1 cellular context compared by ENCODE assay signal in the genomic region with DNA sequence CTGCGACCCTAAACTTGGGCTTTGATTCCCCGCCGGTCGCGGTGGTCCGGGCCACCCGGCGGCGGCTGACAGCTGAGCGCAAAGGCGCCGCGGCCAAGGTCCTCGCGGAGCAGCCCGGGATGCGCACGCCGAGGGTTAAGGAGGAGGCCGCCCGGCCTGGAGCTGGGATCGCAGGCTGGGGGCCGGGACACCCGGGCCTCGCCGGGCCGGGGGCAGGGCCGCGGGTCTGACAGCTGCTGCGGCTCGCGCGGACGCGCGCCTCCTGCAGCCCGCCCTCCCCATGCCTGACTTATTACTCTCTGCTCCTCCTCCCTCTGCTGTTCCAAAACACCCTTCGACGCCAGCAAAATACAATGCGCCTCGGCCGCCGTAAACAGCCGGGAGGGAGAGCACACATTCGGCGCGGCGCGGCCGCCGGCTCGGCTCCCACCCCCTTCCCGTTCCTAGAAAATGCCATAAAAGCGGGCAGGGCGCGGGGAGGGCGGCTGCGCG.
TF ChIP-seq lines count a peak whose summit lies in the region.

No MANE protein-coding gene starts in this region.

TF ChIP-seq in SK-N-SH treated with all-trans-retinoic acid at 6 μM for 48 hours, 23 proteins besides CTCF, POLR2A, EP300 and RAD21 (continued from another document):
- TF ChIP-seq, protein P1, sequence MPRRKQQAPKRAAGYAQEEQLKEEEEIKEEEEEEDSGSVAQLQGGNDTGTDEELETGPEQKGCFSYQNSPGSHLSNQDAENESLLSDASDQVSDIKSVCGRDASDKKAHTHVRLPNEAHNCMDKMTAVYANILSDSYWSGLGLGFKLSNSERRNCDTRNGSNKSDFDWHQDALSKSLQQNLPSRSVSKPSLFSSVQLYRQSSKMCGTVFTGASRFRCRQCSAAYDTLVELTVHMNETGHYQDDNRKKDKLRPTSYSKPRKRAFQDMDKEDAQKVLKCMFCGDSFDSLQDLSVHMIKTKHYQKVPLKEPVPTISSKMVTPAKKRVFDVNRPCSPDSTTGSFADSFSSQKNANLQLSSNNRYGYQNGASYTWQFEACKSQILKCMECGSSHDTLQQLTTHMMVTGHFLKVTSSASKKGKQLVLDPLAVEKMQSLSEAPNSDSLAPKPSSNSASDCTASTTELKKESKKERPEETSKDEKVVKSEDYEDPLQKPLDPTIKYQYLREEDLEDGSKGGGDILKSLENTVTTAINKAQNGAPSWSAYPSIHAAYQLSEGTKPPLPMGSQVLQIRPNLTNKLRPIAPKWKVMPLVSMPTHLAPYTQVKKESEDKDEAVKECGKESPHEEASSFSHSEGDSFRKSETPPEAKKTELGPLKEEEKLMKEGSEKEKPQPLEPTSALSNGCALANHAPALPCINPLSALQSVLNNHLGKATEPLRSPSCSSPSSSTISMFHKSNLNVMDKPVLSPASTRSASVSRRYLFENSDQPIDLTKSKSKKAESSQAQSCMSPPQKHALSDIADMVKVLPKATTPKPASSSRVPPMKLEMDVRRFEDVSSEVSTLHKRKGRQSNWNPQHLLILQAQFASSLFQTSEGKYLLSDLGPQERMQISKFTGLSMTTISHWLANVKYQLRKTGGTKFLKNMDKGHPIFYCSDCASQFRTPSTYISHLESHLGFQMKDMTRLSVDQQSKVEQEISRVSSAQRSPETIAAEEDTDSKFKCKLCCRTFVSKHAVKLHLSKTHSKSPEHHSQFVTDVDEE (CRISPR knock-in tag; IDR thresholded peaks at IDR 0.05) = no peak
